ENCODE assay signal across 8 cellular contexts in genomic region chr19:5292453-5292842, GRCh38. TPM values are rescaled to one million over a fixed set of nuclear protein-coding genes. Genes with fewer than 3 reads are reported as not detected.
DNase-seq lines count a peak whose midpoint lies in the region; ATAC-seq and TF ChIP-seq lines count a peak whose summit lies in the region.

No MANE protein-coding gene starts in this region.

- ATAC-seq in HG03457 (IDR thresholded peaks at IDR 0.05; ENCODE audit: unreplicated experiment) (no peak), GM18873 (IDR thresholded peaks at IDR 0.05; ENCODE audit: low FRiP score, unreplicated experiment) (no peak)

- intact Hi-C loops in vagina (cut with DNase I), result no loop called here

- H3K4me1 ChIP-seq in Peyer's patch (peaks cover 0 to 32% (median 11%) of the 10 kb centered on the region in 4 donors), endocrine pancreas (ENCODE audit: control insufficient read depth, insufficient read depth, low read length) (no peaks in the 10 kb centered on the region), muscle layer of duodenum (ENCODE audit: control insufficient read depth in 1 of 2, insufficient read depth in 2 of 2, low read length in 2 of 2) (peaks cover 0 to 51% of the 10 kb centered on the region in 2 donors), vagina (peaks cover 66% of the 10 kb centered on the region)

- H3K4me3 ChIP-seq in GM06990 (replicated peaks; ENCODE audit: low read depth, low read length) (peak overlapping the region; percentile 49), Peyer's patch (peak overlapping the region; percentile 50 to 57 (median 53)), endocrine pancreas (ENCODE audit: control insufficient read depth, insufficient read depth, low read length) (no peak overlapping the region), muscle layer of duodenum (ENCODE audit: low read depth in 1 of 2, low read length in 2 of 2) (peak overlapping the region; percentile 62 to 65), vagina (peak overlapping the region; percentile 73 to 86)

- H3K27me3 ChIP-seq in GM06990 (replicated peaks; ENCODE audit: control insufficient read depth, insufficient read depth, low read length), result no peaks in the 10 kb centered on the region; the same call in none of the 2 replicates
- no peaks in the 10 kb centered on the region for H3K27me3 ChIP-seq in Peyer's patch
- H3K27me3 ChIP-seq in endocrine pancreas (ENCODE audit: control insufficient read depth, insufficient read depth, low read length), result no peaks in the 10 kb centered on the region
- H3K27me3 ChIP-seq in muscle layer of duodenum (ENCODE audit: low read depth, low read length), result no peaks in the 10 kb centered on the region
- no peaks in the 10 kb centered on the region for H3K27me3 ChIP-seq in vagina

- no peak for TF ChIP-seq POLR2A in Peyer's patch (IDR thresholded peaks at IDR 0.05)
- no peak for TF ChIP-seq POLR2A in vagina (IDR thresholded peaks at IDR 0.05)

- H3K27ac ChIP-seq in Peyer's patch (peak overlapping the region; percentile 59 to 80 (median 71)), muscle layer of duodenum (ENCODE audit: low read length) (no peak overlapping the region), vagina (peak overlapping the region; percentile 91)

- H3K9me3 ChIP-seq in Peyer's patch, result no peaks in the 10 kb centered on the region
- H3K9me3 ChIP-seq in endocrine pancreas (ENCODE audit: control insufficient read depth, low read length), result no peaks in the 10 kb centered on the region
- H3K9me3 ChIP-seq in muscle layer of duodenum (ENCODE audit: control insufficient read depth in 1 of 2, low read length in 2 of 2), result no peaks in the 10 kb centered on the region
- no peaks in the 10 kb centered on the region for H3K9me3 ChIP-seq in vagina

- H3K9ac ChIP-seq in endocrine pancreas (ENCODE audit: control insufficient read depth, insufficient read depth, low read length), result peak overlapping the region; percentile 73

- TF ChIP-seq CTCF in GM06990 (IDR thresholded peaks at IDR 0.05; ENCODE audit: insufficient read depth, low read length, poor library complexity, severe bottlenecking) (no peak), Peyer's patch (IDR thresholded peaks at IDR 0.05) (no peak), vagina (IDR thresholded peaks at IDR 0.05) (no peak)

- H3K36me3 ChIP-seq in GM06990 (ENCODE audit: control insufficient read depth, insufficient read depth, low read length) (no peaks in the 10 kb centered on the region), Peyer's patch (no peaks in the 10 kb centered on the region), endocrine pancreas (ENCODE audit: control insufficient read depth, insufficient read depth, low read length) (no peaks in the 10 kb centered on the region), muscle layer of duodenum (ENCODE audit: control insufficient read depth in 1 of 2, insufficient read depth in 2 of 2, low read length in 2 of 2) (no peaks in the 10 kb centered on the region), vagina (no peaks in the 10 kb centered on the region)

- DNase-seq in GM06990 (ENCODE audit: extremely low read depth, insufficient read length) (peak; percentile 43), Peyer's patch (no peak), vagina (ENCODE audit: extremely low spot score in 2 of 2) (no peak), DMS79 treated with DMSO at 0.1 percent for 48 hours (lab: John Stamatoyannopoulos, UW) (no peak)

RNA-seq across cellular contexts. Expression of gene PTPRS, which starts 48.2 kb away (rescaled TPM):
- 10 to 100 TPM; 14.2 to 85.8 (median 24.7) TPM for total RNA-seq in Peyer's patch
- total RNA-seq in vagina, result 295 TPM
